1 cellular context compared by ENCODE assay signal in the genomic region with DNA sequence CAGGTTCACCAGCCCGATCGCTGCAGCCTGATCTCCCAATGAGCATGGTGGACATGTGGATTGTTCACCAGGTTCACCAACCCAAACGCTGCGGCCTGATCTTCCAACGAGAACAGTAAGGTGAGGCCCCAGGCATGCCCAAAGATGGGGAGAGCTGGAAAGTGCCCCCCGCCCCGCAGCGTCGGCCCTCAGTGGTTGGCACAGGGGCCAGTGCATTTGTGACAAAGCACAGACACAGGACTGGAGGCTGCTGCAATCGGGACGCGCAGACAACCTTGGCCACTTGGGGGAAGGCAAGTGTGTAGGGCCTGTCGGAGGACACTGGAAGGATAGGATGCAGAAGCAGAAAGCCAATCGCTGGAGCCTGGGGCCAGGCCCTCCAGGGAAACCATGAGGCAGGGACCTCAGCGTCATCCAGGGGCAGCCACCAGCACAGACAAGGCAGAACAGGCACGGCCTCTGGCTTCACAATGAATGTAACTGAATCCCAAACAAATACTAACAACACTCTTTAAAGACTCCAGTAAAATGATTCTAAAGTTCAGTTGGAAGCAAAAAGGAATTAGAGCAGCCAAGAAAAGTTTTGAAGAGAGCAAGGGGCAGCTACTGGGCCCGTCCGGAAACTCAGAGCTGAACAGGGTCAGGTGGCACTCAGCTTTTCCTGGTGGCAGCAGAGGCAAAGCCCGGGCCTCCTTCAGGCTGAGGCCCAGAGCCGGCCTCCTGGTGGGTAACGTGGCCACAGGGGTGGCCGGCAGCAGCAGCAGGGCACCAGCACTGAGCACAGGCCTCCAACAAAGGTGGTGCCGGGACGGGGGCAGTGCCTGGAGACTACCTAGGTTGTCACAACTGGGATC.
TF ChIP-seq lines count a peak whose summit lies in the region.

No MANE protein-coding gene starts in this region.

TF ChIP-seq in K562, 482 proteins besides CTCF, POLR2A, EP300 and RAD21:
- no peak for TF ChIP-seq CBX1 (IDR thresholded peaks at IDR 0.05; ENCODE audit: low read depth)
- TF ChIP-seq SREBF1 (IDR thresholded peaks at IDR 0.05; ENCODE audit: borderline replicate concordance, low read depth, low read length), result no peak
- no peak for TF ChIP-seq ELK1 (CRISPR knock-in tag; IDR thresholded peaks at IDR 0.05)
- no peak for TF ChIP-seq ETS2 (tag; IDR thresholded peaks at IDR 0.05; ENCODE audit: borderline replicate concordance, poor library complexity, severe bottlenecking)
- no peak for TF ChIP-seq RHOXF2B (CRISPR knock-in tag; conservative IDR thresholded peaks at IDR 0.05)
- TF ChIP-seq MEIS2 (IDR thresholded peaks at IDR 0.05; ENCODE audit: partially characterized antibody), result no peak
- no peak for TF ChIP-seq ZNF586 (CRISPR knock-in tag; conservative IDR thresholded peaks at IDR 0.05)
- TF ChIP-seq, protein P1, sequence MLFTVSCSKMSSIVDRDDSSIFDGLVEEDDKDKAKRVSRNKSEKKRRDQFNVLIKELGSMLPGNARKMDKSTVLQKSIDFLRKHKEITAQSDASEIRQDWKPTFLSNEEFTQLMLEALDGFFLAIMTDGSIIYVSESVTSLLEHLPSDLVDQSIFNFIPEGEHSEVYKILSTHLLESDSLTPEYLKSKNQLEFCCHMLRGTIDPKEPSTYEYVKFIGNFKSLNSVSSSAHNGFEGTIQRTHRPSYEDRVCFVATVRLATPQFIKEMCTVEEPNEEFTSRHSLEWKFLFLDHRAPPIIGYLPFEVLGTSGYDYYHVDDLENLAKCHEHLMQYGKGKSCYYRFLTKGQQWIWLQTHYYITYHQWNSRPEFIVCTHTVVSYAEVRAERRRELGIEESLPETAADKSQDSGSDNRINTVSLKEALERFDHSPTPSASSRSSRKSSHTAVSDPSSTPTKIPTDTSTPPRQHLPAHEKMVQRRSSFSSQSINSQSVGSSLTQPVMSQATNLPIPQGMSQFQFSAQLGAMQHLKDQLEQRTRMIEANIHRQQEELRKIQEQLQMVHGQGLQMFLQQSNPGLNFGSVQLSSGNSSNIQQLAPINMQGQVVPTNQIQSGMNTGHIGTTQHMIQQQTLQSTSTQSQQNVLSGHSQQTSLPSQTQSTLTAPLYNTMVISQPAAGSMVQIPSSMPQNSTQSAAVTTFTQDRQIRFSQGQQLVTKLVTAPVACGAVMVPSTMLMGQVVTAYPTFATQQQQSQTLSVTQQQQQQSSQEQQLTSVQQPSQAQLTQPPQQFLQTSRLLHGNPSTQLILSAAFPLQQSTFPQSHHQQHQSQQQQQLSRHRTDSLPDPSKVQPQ (CRISPR knock-in tag; IDR thresholded peaks at IDR 0.05; ENCODE audit: borderline replicate concordance), result no peak
- TF ChIP-seq ELF4 (CRISPR knock-in tag; IDR thresholded peaks at IDR 0.05), result no peak
- TF ChIP-seq NONO (IDR thresholded peaks at IDR 0.05; ENCODE audit: low read depth in 2 of 2, low read length in 1 of 2), result no peak
- no peak for TF ChIP-seq ZNF444 (CRISPR knock-in tag; IDR thresholded peaks at IDR 0.05)
- TF ChIP-seq POLR2H (tag; IDR thresholded peaks at IDR 0.05; ENCODE audit: low read depth), result no peak
- no peak for TF ChIP-seq ZNF764 (CRISPR knock-in tag; IDR thresholded peaks at IDR 0.05; ENCODE audit: low read depth)
